Comparison of ENCODE assay signal across 21 cellular contexts in the genomic region with DNA sequence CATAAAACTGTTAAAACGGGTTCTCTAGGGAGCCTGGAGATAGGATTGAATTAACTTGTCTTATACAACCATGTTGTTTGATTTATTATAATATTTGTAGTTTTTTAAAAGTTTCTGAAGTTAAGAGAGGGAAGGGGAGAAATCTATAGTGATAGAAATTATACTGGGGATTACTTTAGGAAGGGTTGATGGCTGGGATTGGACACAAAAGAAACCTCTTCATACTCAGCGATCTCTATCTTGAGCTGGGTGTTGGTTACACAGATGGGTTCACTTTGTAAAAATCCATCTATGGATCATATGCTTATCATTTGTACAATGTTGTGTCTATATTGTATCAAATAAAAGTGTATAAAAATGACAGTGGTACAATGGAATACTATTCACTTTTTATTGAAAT.
"Had no signal": no experiment of that assay in that cellular context is flagged by ENCODE, and none has a peak within 500 bp of the region (broad histone marks: within the 10 kb centered on the region; RNA-seq: fewer than 3 reads in every experiment).

No MANE protein-coding gene starts in this region.

- ATAC-seq: activated CD4-positive, CD25-positive, alpha-beta regulatory T cell treated with anti-CD3 and anti-CD28 coated beads, Interleukin-2, amount 50 U/mL, for 24 hours; activated CD8-positive, alpha-beta T cell treated with anti-CD3 and anti-CD28 coated beads, Interleukin-2, amount 10 ng/mL, durations not matched to agents 7 days and 5 days; activated naive CD8-positive, alpha-beta T cell treated with anti-CD3 and anti-CD28 coated beads, Interleukin-2, amount 50 U/mL, for 24 hours; naive thymus-derived CD4-positive, alpha-beta T cell had no signal

- H3K27ac ChIP-seq: coronary artery, left ventricle myocardium inferior, parathyroid adenoma, sigmoid colon, tibial artery had no signal

- DNase-seq: activated CD4-positive, alpha-beta T cell treated with anti-CD3 and anti-CD28 coated beads, Interleukin-2, amount 10 ng/mL, durations not matched to agents 7 days and 5 days; activated CD8-positive, alpha-beta T cell treated with anti-CD3 and anti-CD28 coated beads, Interleukin-2, amount 10 ng/mL, durations not matched to agents 7 days and 5 days; activated effector memory CD4-positive, alpha-beta T cell treated with Interleukin-2 at 50 U/mL for 16 hours; activated naive CD4-positive, alpha-beta T cell treated with anti-CD3 and anti-CD28 coated beads, Interleukin-2, amount 10 ng/mL, durations not matched to agents 7 days and 5 days; activated naive CD8-positive, alpha-beta T cell treated with anti-CD3 and anti-CD28 coated beads, Interleukin-2, amount 50 U/mL, for 24 hours; activated T-cell treated with anti-CD3 and anti-CD28 coated beads, Interleukin-2, amount 50 U/mL, for 24 hours; aorta; immature natural killer cell; kidney glomerular epithelial cell; left ventricle myocardium inferior; naive thymus-derived CD4-positive, alpha-beta T cell; sigmoid colon; stimulated activated CD4-positive, alpha-beta T cell treated with anti-CD3 and anti-CD28 coated beads, Interleukin-12 subunit alpha, Interleukin-12 subunit beta, amount 100 ng/mL, for 4 hours; stimulated activated CD4-positive, alpha-beta T cell treated with anti-CD3 and anti-CD28 coated beads, Interleukin-1b, Interleukin-23, amount 100 ng/mL, for 48 hours; stimulated activated CD8-positive, alpha-beta memory T cell treated with anti-CD3 and anti-CD28 coated beads, Interleukin-4, amount 100 ng/mL, for 48 hours; stimulated activated naive CD4-positive, alpha-beta T cell treated with Interleukin-2 at 50 U/mL for 16 hours; tibial artery had no signal

- H3K9me3 ChIP-seq: left ventricle myocardium inferior, sigmoid colon, tibial artery had no signal

- H3K9me3 Mint-ChIP-seq: activated CD4-positive, alpha-beta T cell treated with anti-CD3 and anti-CD28 coated beads, Interleukin-2, amount 10 ng/mL, durations not matched to agents 7 days and 5 days; activated naive CD4-positive, alpha-beta T cell treated with anti-CD3 and anti-CD28 coated beads, Interleukin-2, amount 10 ng/mL, durations not matched to agents 7 days and 5 days; activated naive CD8-positive, alpha-beta T cell treated with anti-CD3 and anti-CD28 coated beads, Interleukin-2, amount 50 U/mL, for 24 hours; activated T-cell treated with anti-CD3 and anti-CD28 coated beads, Interleukin-2, amount 50 U/mL, for 24 hours; immature natural killer cell; memory B cell; naive thymus-derived CD4-positive, alpha-beta T cell had no signal

- H3K36me3 ChIP-seq: sigmoid colon, tibial artery had no signal

- H3K27ac Mint-ChIP-seq: activated CD4-positive, alpha-beta T cell treated with anti-CD3 and anti-CD28 coated beads, Interleukin-2, amount 10 ng/mL, durations not matched to agents 7 days and 5 days; activated CD8-positive, alpha-beta T cell treated with anti-CD3 and anti-CD28 coated beads, Interleukin-2, amount 10 ng/mL, durations not matched to agents 7 days and 5 days; activated naive CD4-positive, alpha-beta T cell treated with anti-CD3 and anti-CD28 coated beads, Interleukin-2, amount 10 ng/mL, durations not matched to agents 7 days and 5 days; activated naive CD8-positive, alpha-beta T cell treated with anti-CD3 and anti-CD28 coated beads, Interleukin-2, amount 50 U/mL, for 24 hours; activated T-cell treated with anti-CD3 and anti-CD28 coated beads, Interleukin-2, amount 50 U/mL, for 24 hours; memory B cell had no signal

- H3K4me3 ChIP-seq: coronary artery, left ventricle myocardium inferior, sigmoid colon, tibial artery had no signal

- H3K27me3 ChIP-seq: sigmoid colon, tibial artery had no signal

- H3K9ac ChIP-seq: parathyroid adenoma had no signal

- H2AFZ ChIP-seq: parathyroid adenoma had no signal

- H3K4me3 Mint-ChIP-seq: activated CD8-positive, alpha-beta T cell treated with anti-CD3 and anti-CD28 coated beads, Interleukin-2, amount 10 ng/mL, durations not matched to agents 7 days and 5 days; activated naive CD4-positive, alpha-beta T cell treated with anti-CD3 and anti-CD28 coated beads, Interleukin-2, amount 10 ng/mL, durations not matched to agents 7 days and 5 days had no signal

- H3K27me3 Mint-ChIP-seq: activated naive CD8-positive, alpha-beta T cell treated with anti-CD3 and anti-CD28 coated beads, Interleukin-2, amount 50 U/mL, for 24 hours; activated T-cell treated with anti-CD3 and anti-CD28 coated beads, Interleukin-2, amount 50 U/mL, for 24 hours; memory B cell had no signal

- H3K36me3 Mint-ChIP-seq: immature natural killer cell, memory B cell had no signal
